Comparison of ENCODE assay signal across 13 cellular contexts in the genomic region with DNA sequence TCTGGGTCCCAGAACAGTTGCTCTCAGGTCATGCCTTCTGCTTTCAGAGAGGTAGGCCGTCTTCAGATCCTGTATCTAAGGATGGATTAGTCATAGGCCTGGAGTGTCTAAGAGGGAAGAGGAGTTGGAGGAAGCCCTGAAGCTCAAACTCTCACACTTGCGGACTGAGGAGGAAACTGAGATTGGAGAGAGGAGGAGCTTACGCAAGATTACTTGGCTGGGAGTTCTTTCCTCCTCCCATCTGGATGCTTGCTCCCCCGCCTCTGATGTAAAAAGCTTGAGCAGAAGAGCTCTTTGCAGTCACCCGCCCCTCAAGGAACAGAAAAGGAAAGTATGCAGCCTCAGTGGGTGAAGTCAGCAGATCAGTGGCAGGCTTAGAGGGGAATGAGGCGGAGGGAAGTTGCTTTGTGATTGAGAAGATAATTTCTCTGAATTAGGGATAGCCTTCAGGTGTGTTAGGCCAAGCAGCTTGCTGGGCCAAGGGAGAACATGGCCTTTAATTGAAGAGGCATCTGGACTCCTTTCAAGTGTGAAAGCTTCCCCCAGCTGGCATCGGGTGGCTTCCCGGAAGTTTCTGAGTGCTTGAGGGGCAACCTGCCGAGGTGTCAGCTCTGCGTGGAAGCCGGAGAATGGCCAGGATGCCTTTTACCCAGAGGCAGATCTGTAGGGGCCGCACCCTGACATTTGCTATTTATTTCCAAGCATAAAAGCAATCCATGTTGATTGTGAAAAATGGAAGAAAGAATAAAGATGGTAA. TPM values are rescaled to one million over a fixed set of nuclear protein-coding genes. Genes with fewer than 3 reads are reported as not detected.
DNase-seq lines count a peak whose midpoint lies in the region; ATAC-seq and TF ChIP-seq lines count a peak whose summit lies in the region.
"Had no signal": no experiment of that assay in that cellular context is flagged by ENCODE, and none has a peak within 500 bp of the region (broad histone marks: within the 10 kb centered on the region; RNA-seq: fewer than 3 reads in every experiment).

No MANE protein-coding gene starts in this region.

- DNase-seq in ELF-1 (ENCODE audit: low read depth, low spot score) (peak; percentile 60), NCI-H2171 (lab: John Stamatoyannopoulos, UW) (peak; percentile 75), choroid plexus epithelial cell (ENCODE audit: low read depth) (peak; percentile 23), omental fat pad (ENCODE audit: low spot score) (no peak), epidermal melanocyte (ENCODE audit: insufficient read length, low spot score) (no peak), HPDE6-E6E7 (ENCODE audit: extremely low spot score) (no peak), SW480 (ENCODE audit: low spot score) (no peak)
- DNase-seq: activated T-cell treated with anti-CD3 and anti-CD28 coated beads, Interleukin-2, amount 50 U/mL, for 72 hours; naive thymus-derived CD4-positive, alpha-beta T cell; stimulated activated CD4-positive, alpha-beta T cell treated with anti-CD3 and anti-CD28 coated beads, Interleukin-2, amount 100 ng/mL, for 48 hours had no signal

- no peak for TF ChIP-seq POLR2A in GM18505 (IDR thresholded peaks at IDR 0.05; ENCODE audit: borderline replicate concordance, extremely low read depth, insufficient read depth, insufficient read length)

- H3K4me3 ChIP-seq in choroid plexus epithelial cell (ENCODE audit: low read depth, low read length) = no peak overlapping the region
- H3K4me3 ChIP-seq: thoracic aorta had no signal

- TF ChIP-seq CTCF in choroid plexus epithelial cell (conservative IDR thresholded peaks at IDR 0.05; ENCODE audit: low read depth, low read length) (no peak), omental fat pad (IDR thresholded peaks at IDR 0.05) (no peak)

- ATAC-seq in omental fat pad (ENCODE audit: low FRiP score) (peak; percentile 92), GM18505 (IDR thresholded peaks at IDR 0.05; ENCODE audit: unreplicated experiment) (no peak)
- ATAC-seq: activated T-cell treated with anti-CD3 and anti-CD28 coated beads, Interleukin-2, amount 50 U/mL, for 72 hours; naive thymus-derived CD4-positive, alpha-beta T cell had no signal

RNA-seq across cellular contexts. Expression of a gene that starts 6.6 kb away (rescaled TPM):
- 1 to 10 TPM; 1.4 to 4.3 (median 2.6) TPM for total RNA-seq in omental fat pad
- total RNA-seq: activated T-cell treated with anti-CD3 and anti-CD28 coated beads, Interleukin-2, amount 50 U/mL, for 72 hours; thoracic aorta had no signal

RNA-seq across cellular contexts. Expression of a gene that starts 41.5 kb away (rescaled TPM):
- under 1 TPM in 1 of 4 donors, not detected in 3; 0.37 TPM for total RNA-seq in omental fat pad
- total RNA-seq: activated T-cell treated with anti-CD3 and anti-CD28 coated beads, Interleukin-2, amount 50 U/mL, for 72 hours; naive thymus-derived CD4-positive, alpha-beta T cell; thoracic aorta had no signal

RNA-seq across cellular contexts. Expression of a gene that starts 48.3 kb away (rescaled TPM):
- total RNA-seq in omental fat pad = not detected
- total RNA-seq: activated T-cell treated with anti-CD3 and anti-CD28 coated beads, Interleukin-2, amount 50 U/mL, for 72 hours; Caco-2; naive thymus-derived CD4-positive, alpha-beta T cell; thoracic aorta had no signal

RNA-seq across cellular contexts. Expression of a gene that starts 52.4 kb away (rescaled TPM):
- 100 to 1,000 TPM in 2 of 4 donors, 10 to 100 TPM in 1, under 1 TPM in 1; 0.47 to 338 (median 124) TPM for total RNA-seq in omental fat pad
- total RNA-seq: activated T-cell treated with anti-CD3 and anti-CD28 coated beads, Interleukin-2, amount 50 U/mL, for 72 hours had no signal

Comparison
In these comparisons a context has a peak if more than half of its experiments do, and no peak if none do; other contexts are left out.
1. DNase-seq: peak in ELF-1 (single experiment), NCI-H2171 (single experiment) and choroid plexus epithelial cell (single experiment); none in omental fat pad (single experiment), epidermal melanocyte (single experiment), HPDE6-E6E7 (single experiment) and SW480 (single experiment).